Comparison of ENCODE assay signal across 10 cellular contexts in the genomic region with DNA sequence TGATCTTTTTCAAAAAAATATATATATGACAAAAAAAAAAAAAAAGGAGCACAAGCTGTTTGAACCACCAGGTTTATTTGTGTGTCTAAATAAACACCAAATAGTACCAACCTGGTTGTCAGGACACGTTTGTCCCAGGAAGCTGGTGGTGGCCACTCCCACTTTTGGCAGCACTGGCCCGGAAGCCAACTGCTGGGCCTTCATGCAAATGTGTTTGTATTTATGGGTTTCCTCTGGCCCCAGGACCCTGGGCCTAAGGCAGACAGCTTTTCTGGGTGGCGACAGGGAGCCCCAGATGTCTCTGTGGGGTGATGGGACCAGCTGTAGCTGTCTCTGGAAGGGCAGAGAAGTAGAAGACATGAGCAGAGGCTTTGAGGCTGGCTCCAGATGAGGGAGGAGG. TPM values are rescaled to one million over a fixed set of nuclear protein-coding genes. Genes with fewer than 3 reads are reported as not detected.
DNase-seq lines count a peak whose midpoint lies in the region; ATAC-seq, FAIRE-seq and TF ChIP-seq lines count a peak whose summit lies in the region.
"Had no signal": no experiment of that assay in that cellular context is flagged by ENCODE, and none has a peak within 500 bp of the region (broad histone marks: within the 10 kb centered on the region; RNA-seq: fewer than 3 reads in every experiment).

No MANE protein-coding gene starts in this region.

- no peaks in the 10 kb centered on the region for H3K27me3 ChIP-seq in osteoblast (ENCODE audit: insufficient read depth, low read length)

- DNase-seq in GM18507 (ENCODE audit: extremely low spot score, insufficient read length, low read depth) (no peak), left lobe of liver (ENCODE audit: low spot score) (no peak), GM19238 (ENCODE audit: insufficient read length, low spot score) (no peak), NCI-H446 (lab: John Stamatoyannopoulos, UW) (no peak), osteoblast (ENCODE audit: insufficient read length, low spot score, missing footprints) (no peak)
- no peak for DNase-seq in activated CD8-positive, alpha-beta memory T cell treated with anti-CD3 and anti-CD28 coated beads, Interleukin-2, amount 50 U/mL, for 48 hours
- DNase-seq: NCI-H226, T-cell had no signal

- no peaks in the 10 kb centered on the region for H4K20me1 ChIP-seq in osteoblast (ENCODE audit: insufficient read depth, low read length)

- peaks cover 21% of the 10 kb centered on the region for H3K4me1 ChIP-seq in osteoblast (ENCODE audit: insufficient read depth, low read length)

- ATAC-seq in GM21526 (IDR thresholded peaks at IDR 0.05; ENCODE audit: low FRiP score, unreplicated experiment) (peak; percentile 42), HG03457 (IDR thresholded peaks at IDR 0.05; ENCODE audit: unreplicated experiment) (peak; percentile 51), left lobe of liver (peak; percentile 34)
- ATAC-seq: T-cell had no signal

- H3K4me2 ChIP-seq in osteoblast (ENCODE audit: insufficient read depth, low read length), result no peak overlapping the region

- H3K79me2 ChIP-seq in osteoblast (ENCODE audit: insufficient read depth, low read length), result no peaks in the 10 kb centered on the region

- no peak overlapping the region for H2AFZ ChIP-seq in osteoblast (ENCODE audit: low read length)

- TF ChIP-seq CTCF in osteoblast (IDR thresholded peaks at IDR 0.05; ENCODE audit: extremely low read depth, low read depth, low read length), result no peak

- FAIRE-seq in GM18507 (lab: Jason Lieb, UNC), result peak; percentile 92

- no peak overlapping the region for H3K4me3 ChIP-seq in osteoblast (ENCODE audit: insufficient read depth, low read length)

- no peak overlapping the region for H3K27ac ChIP-seq in osteoblast (ENCODE audit: low read depth, low read length)

- no peaks in the 10 kb centered on the region for H3K9me3 ChIP-seq in osteoblast (ENCODE audit: low read depth, low read length)

- peaks cover 18% of the 10 kb centered on the region for H3K36me3 ChIP-seq in osteoblast (ENCODE audit: insufficient read depth, low read length)

RNA-seq across cellular contexts. Expression of gene PRKCD, which starts 31.6 kb away (rescaled TPM):
- total RNA-seq in left lobe of liver, result 4.6 TPM
- total RNA-seq in osteoblast, result 1.8 and 2.2 TPM in 2 replicates
